In genomic region chr11:115924744-115925567, GRCh38 we compare ENCODE assay signal across 8 cellular contexts.
DNase-seq lines count a peak whose midpoint lies in the region; ATAC-seq and TF ChIP-seq lines count a peak whose summit lies in the region.

No MANE protein-coding gene starts in this region.

- no peak overlapping the region for H2BK5ac ChIP-seq in IMR-90 (ENCODE audit: low read depth, low read length, poor library complexity, severe bottlenecking)

- no peak overlapping the region for H2BK120ac ChIP-seq in IMR-90 (ENCODE audit: low read depth, low read length)

- H3K4me1 Mint-ChIP-seq in activated CD4-positive, alpha-beta T cell treated with anti-CD3 and anti-CD28 coated beads for 36 hours, result peaks cover 27% of the 10 kb centered on the region
- peaks cover 0 to 3% of the 10 kb centered on the region in 2 donors for H3K4me1 Mint-ChIP-seq in natural killer cell
- H3K4me1 Mint-ChIP-seq in CD8-positive, alpha-beta T cell (ENCODE audit: low read depth), result no peaks in the 10 kb centered on the region

- H3K36me3 ChIP-seq in IMR-90 (ENCODE audit: control insufficient read depth, insufficient read depth, low read length), result no peaks in the 10 kb centered on the region
- no peaks in the 10 kb centered on the region for H3K36me3 ChIP-seq in CD8-positive, alpha-beta T cell (ENCODE audit: insufficient read depth, low read length)

- H3K27me3 ChIP-seq in IMR-90 (ENCODE audit: control insufficient read depth, insufficient read depth, low read length), result peaks cover 2% of the 10 kb centered on the region; the same call in 1 of the 2 replicates
- H3K27me3 ChIP-seq in CD8-positive, alpha-beta T cell (ENCODE audit: insufficient read depth, low read length), result no peaks in the 10 kb centered on the region

- no peaks in the 10 kb centered on the region for H4K20me1 ChIP-seq in IMR-90 (ENCODE audit: insufficient read depth, low read length)

- POLR2A ChIA-PET in activated CD4-positive, alpha-beta T cell treated with anti-CD3 and anti-CD28 coated beads for 36 hours (lab: Charles Lee), result no interaction called here
- POLR2A ChIA-PET in IMR-90 (lab: Charles Lee; ENCODE audit: unreplicated experiment), result no interaction called here
- POLR2A ChIA-PET in CD8-positive, alpha-beta T cell (lab: Charles Lee), result no interaction called here

- H3K4me3 ChIP-seq in IMR-90 (ENCODE audit: insufficient read depth, low read depth, low read length), result no peak overlapping the region
- no peak overlapping the region for H3K4me3 ChIP-seq in CD8-positive, alpha-beta T cell (ENCODE audit: low read depth, low read length)

- no peaks in the 10 kb centered on the region for H3K9me3 ChIP-seq in IMR-90 (ENCODE audit: control insufficient read depth, insufficient read depth, low read length)
- no peaks in the 10 kb centered on the region for H3K9me3 ChIP-seq in CD8-positive, alpha-beta T cell (ENCODE audit: low read length)

- no peak overlapping the region for H3K56ac ChIP-seq in IMR-90 (ENCODE audit: extremely low read depth, insufficient read depth, low read length)

- no peaks in the 10 kb centered on the region for H3K9me1 ChIP-seq in IMR-90 (ENCODE audit: insufficient read depth, low read length)

- no peak overlapping the region for H3K4ac ChIP-seq in IMR-90 (ENCODE audit: low read depth, low read length)

- in situ Hi-C loops in IMR-90 (cut with MboI; ENCODE audit: low sequenced_read_pairs), result no loop called here

- no peak; the same call in 1 of the 2 replicates for TF ChIP-seq RAD21 in IMR-90 (IDR thresholded peaks at IDR 0.05; ENCODE audit: low read length)

- no peak overlapping the region for H4K5ac ChIP-seq in IMR-90 (ENCODE audit: low read depth, low read length)

- no peak for TF ChIP-seq POLR2A in IMR-90 (IDR thresholded peaks at IDR 0.05; ENCODE audit: low read depth, low read length)

- intact Hi-C loops in activated CD4-positive, alpha-beta T cell treated with anti-CD3 and anti-CD28 coated beads for 36 hours (cut with DNase I, micrococcal nuclease), result loop anchor here (1.0 to 5.0 kb wide), 3 partner anchors 421 to 927 kb away; partner anchors contain the start of gene CADM1 (in 2 of the 2)
- intact Hi-C loops in IMR-90 (cut with micrococcal nuclease), result no loop called here
- intact Hi-C loops in natural killer cell (cut with micrococcal nuclease), result no loop called here
- intact Hi-C loops in CD8-positive, alpha-beta T cell (cut with DNase I, micrococcal nuclease), result no loop called here

- H3K27ac Mint-ChIP-seq in activated CD4-positive, alpha-beta T cell treated with anti-CD3 and anti-CD28 coated beads for 36 hours, result no peak overlapping the region
- H3K27ac Mint-ChIP-seq in natural killer cell, result no peak overlapping the region
- H3K27ac Mint-ChIP-seq in CD8-positive, alpha-beta T cell, result no peak overlapping the region

- dilution Hi-C loops in IMR-90 (cut with HindIII; ENCODE audit: low sequenced_read_pairs, unreplicated experiment), result no loop called here

- peak; percentile 54 for DNase-seq in activated CD4-positive, alpha-beta T cell treated with anti-CD3 and anti-CD28 coated beads for 36 hours
- no peak for DNase-seq in activated CD4-positive, alpha-beta T cell treated with anti-CD3 and anti-CD28 coated beads, Interleukin-2, amount 50 U/mL, for 4 hours
- peak; percentile 95 for DNase-seq in IMR-90
- DNase-seq in natural killer cell, result no peak
- no peak for DNase-seq in CD8-positive, alpha-beta T cell
- DNase-seq in COR-L47 (lab: John Stamatoyannopoulos, UW), result no peak
- DNase-seq in NCI-H146 (lab: John Stamatoyannopoulos, UW), result no peak

- no peak overlapping the region for H3K27ac ChIP-seq in IMR-90 (ENCODE audit: insufficient read depth, low read length)
- no peak overlapping the region for H3K27ac ChIP-seq in CD8-positive, alpha-beta T cell (ENCODE audit: low read depth, low read length)

- no peak overlapping the region for H3K23ac ChIP-seq in IMR-90 (ENCODE audit: low read depth, low read length)

- H3K14ac ChIP-seq in IMR-90 (replicated peaks; ENCODE audit: low read depth, low read length), result no peak overlapping the region

- no peak overlapping the region for H4K8ac ChIP-seq in IMR-90 (ENCODE audit: low read depth in 2 of 2, low read length in 2 of 2)

- H3K9me3 Mint-ChIP-seq in activated CD4-positive, alpha-beta T cell treated with anti-CD3 and anti-CD28 coated beads for 36 hours (ENCODE audit: low read depth), result peaks cover 6% of the 10 kb centered on the region
- H3K9me3 Mint-ChIP-seq in natural killer cell, result peaks cover 0 to 6% of the 10 kb centered on the region in 2 donors
- H3K9me3 Mint-ChIP-seq in CD8-positive, alpha-beta T cell, result peaks cover 4% of the 10 kb centered on the region

- no peak overlapping the region for H4K91ac ChIP-seq in IMR-90 (ENCODE audit: insufficient read depth, low read depth, low read length)

- H3K79me1 ChIP-seq in IMR-90 (ENCODE audit: low read depth in 1 of 2, low read length in 2 of 2), result no peaks in the 10 kb centered on the region

- CTCF ChIA-PET in activated CD4-positive, alpha-beta T cell treated with anti-CD3 and anti-CD28 coated beads for 36 hours (lab: Charles Lee), result interaction anchor here (0.8 to 1.4 kb wide), 3 partner anchors 13 to 64 kb away, joined by 3 read pairs; no protein-coding TSS in a partner anchor
- CTCF ChIA-PET in IMR-90 (lab: Yijun Ruan, JAX), result no interaction called here
- CTCF ChIA-PET in CD8-positive, alpha-beta T cell (lab: Charles Lee), result interaction anchor here (2.2 kb wide), 1 partner anchor 14 kb away, joined by 5 read pairs; no protein-coding TSS in a partner anchor

- no peak overlapping the region for H3K18ac ChIP-seq in IMR-90 (ENCODE audit: low read depth, low read length)

- no peaks in the 10 kb centered on the region for H3K36me3 Mint-ChIP-seq in activated CD4-positive, alpha-beta T cell treated with anti-CD3 and anti-CD28 coated beads for 36 hours (ENCODE audit: low read depth)
- no peaks in the 10 kb centered on the region for H3K36me3 Mint-ChIP-seq in natural killer cell
- H3K36me3 Mint-ChIP-seq in CD8-positive, alpha-beta T cell, result no peaks in the 10 kb centered on the region

- no peak overlapping the region for H3K9ac ChIP-seq in IMR-90 (ENCODE audit: low read depth, low read length)

- no CpG with 5 or more reads among the region's 6 CpGs for WGBS in IMR-90 (ENCODE audit: extremely low coverage in 2 of 2, insufficient read length in 1 of 2), 2 experiments

- no peak overlapping the region for H2AK9ac ChIP-seq in IMR-90 (replicated peaks; ENCODE audit: low read depth, low read length, poor library complexity)

- no peak overlapping the region for H2BK20ac ChIP-seq in IMR-90 (ENCODE audit: low read depth, low read length)

- TF ChIP-seq CTCF in IMR-90 (conservative IDR thresholded peaks at IDR 0.05; ENCODE audit: low read depth, low read length) (no peak), natural killer cell (IDR thresholded peaks at IDR 0.05) (no peak)
- no peak for TF ChIP-seq CTCF in CD8-positive, alpha-beta T cell (IDR thresholded peaks at IDR 0.05)

- H2BK15ac ChIP-seq in IMR-90 (ENCODE audit: low read depth, low read length), result no peak overlapping the region

- H2AFZ ChIP-seq in IMR-90 (replicated peaks; ENCODE audit: low read length, poor library complexity), result no peak overlapping the region

- peak; percentile 98 for ATAC-seq in activated CD4-positive, alpha-beta T cell treated with anti-CD3 and anti-CD28 coated beads for 36 hours
- ATAC-seq in GM21786 (IDR thresholded peaks at IDR 0.05; ENCODE audit: unreplicated experiment) (peak; percentile 77), IMR-90 (ENCODE audit: low read depth) (peak; percentile 57; the same call in 1 of the 2 replicates), natural killer cell (peak; percentile 26 to 72 (median 40))
- no peak for ATAC-seq in CD8-positive, alpha-beta T cell

- peaks cover 4% of the 10 kb centered on the region; the same call in 1 of the 2 replicates for H3K4me1 ChIP-seq in IMR-90 (ENCODE audit: control insufficient read depth, insufficient read depth, low read length)
- no peaks in the 10 kb centered on the region for H3K4me1 ChIP-seq in CD8-positive, alpha-beta T cell (ENCODE audit: insufficient read depth, low read length)

- H3K4me3 Mint-ChIP-seq in activated CD4-positive, alpha-beta T cell treated with anti-CD3 and anti-CD28 coated beads for 36 hours, result no peak overlapping the region
- H3K4me3 Mint-ChIP-seq in natural killer cell, result no peak overlapping the region
- no peak overlapping the region for H3K4me3 Mint-ChIP-seq in CD8-positive, alpha-beta T cell

- H2AK5ac ChIP-seq in IMR-90 (ENCODE audit: low read depth, low read length), result no peak overlapping the region

- peaks cover 34% of the 10 kb centered on the region for H3K27me3 Mint-ChIP-seq in activated CD4-positive, alpha-beta T cell treated with anti-CD3 and anti-CD28 coated beads for 36 hours
- peaks cover 0 to 4% of the 10 kb centered on the region in 2 donors for H3K27me3 Mint-ChIP-seq in natural killer cell (ENCODE audit: low read depth in 2 of 2)
- no peaks in the 10 kb centered on the region for H3K27me3 Mint-ChIP-seq in CD8-positive, alpha-beta T cell (ENCODE audit: low read depth)

- no peak overlapping the region for H3K4me2 ChIP-seq in IMR-90 (ENCODE audit: low read depth, low read length)

- no TSS peak for BruUV-seq in IMR-90 (replicated peaks; lab: Mats Ljungman, UMichigan)

TF ChIP-seq in IMR-90, 13 proteins besides CTCF, POLR2A, EP300 and RAD21:
- TF ChIP-seq SMC3 (IDR thresholded peaks at IDR 0.05; ENCODE audit: low read depth, low read length) (no peak), RFX5 (IDR thresholded peaks at IDR 0.05; ENCODE audit: low read depth, low read length) (no peak), CHD1 (IDR thresholded peaks at IDR 0.05; ENCODE audit: low read depth, low read length) (no peak), FOS (IDR thresholded peaks at IDR 0.05; ENCODE audit: low read depth, low read length) (peak; percentile 50), RCOR1 (IDR thresholded peaks at IDR 0.05; ENCODE audit: insufficient replicate concordance, low read length) (no peak), MXI1 (IDR thresholded peaks at IDR 0.05; ENCODE audit: borderline replicate concordance, low read depth, low read length) (no peak)

Comparison
In these comparisons a context has a peak if more than half of its experiments do, and no peak if none do; other contexts are left out.
1. DNase-seq: peak in activated CD4-positive, alpha-beta T cell treated with anti-CD3 and anti-CD28 coated beads for 36 hours (single experiment) and IMR-90 (single experiment); none in activated CD4-positive, alpha-beta T cell treated with anti-CD3 and anti-CD28 coated beads, Interleukin-2, amount 50 U/mL, for 4 hours (0 of 2), natural killer cell (single experiment), CD8-positive, alpha-beta T cell (0 of 7), COR-L47 (single experiment) and NCI-H146 (single experiment).
2. intact Hi-C loops: an anchor here in activated CD4-positive, alpha-beta T cell treated with anti-CD3 and anti-CD28 coated beads for 36 hours (1.0 to 5.0 kb wide); none called in IMR-90, natural killer cell and CD8-positive, alpha-beta T cell.